In the genomic region with DNA sequence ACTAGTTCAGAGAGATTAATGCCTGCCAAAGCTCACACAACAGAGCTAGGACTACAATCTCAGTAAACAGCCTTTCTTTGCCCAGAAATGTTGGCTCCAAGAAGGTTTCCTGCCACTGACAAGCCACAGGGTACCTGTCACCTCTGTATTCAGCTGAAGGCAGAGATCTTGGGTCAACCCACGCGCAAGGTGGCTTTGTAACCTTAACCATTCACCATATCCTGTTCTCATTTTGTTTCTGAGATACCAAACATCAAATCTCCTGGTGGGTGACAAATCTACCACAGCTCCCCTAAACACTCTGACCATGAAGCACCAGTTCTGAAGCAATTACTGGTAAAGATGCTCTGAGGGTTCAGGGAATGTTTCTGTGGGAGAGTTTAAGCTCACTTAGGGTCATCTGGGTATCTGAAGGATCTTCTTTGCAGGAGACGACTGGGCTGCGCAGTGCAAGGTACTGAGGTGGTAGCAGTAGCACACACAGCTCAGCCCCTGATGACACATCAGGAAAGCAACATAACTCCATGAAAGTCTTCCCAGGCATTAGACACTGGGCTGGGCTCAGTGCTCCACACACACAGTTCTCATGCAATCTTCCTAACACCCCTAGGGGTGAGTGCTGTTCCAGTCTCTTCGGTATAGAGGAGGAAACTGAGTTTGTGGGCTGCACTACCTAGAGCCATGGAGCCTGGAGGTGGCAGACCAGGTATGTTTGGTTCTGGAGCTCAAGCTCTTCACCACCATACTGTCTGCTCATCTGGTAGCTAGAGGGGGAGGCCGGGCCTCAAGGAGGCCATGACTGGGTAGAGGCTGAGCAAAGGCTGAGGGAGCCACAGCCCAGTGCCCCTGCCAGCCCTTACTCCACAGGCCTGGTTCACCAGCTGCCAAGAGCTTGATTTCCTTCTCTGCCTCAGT, we compare ENCODE assay signal across 15 cellular contexts. TPM values are rescaled to one million over a fixed set of nuclear protein-coding genes. Genes with fewer than 3 reads are reported as not detected.
DNase-seq lines count a peak whose midpoint lies in the region; ATAC-seq and TF ChIP-seq lines count a peak whose summit lies in the region.
"Had no signal": no experiment of that assay in that cellular context is flagged by ENCODE, and none has a peak within 500 bp of the region (broad histone marks: within the 10 kb centered on the region; RNA-seq: fewer than 3 reads in every experiment).

No MANE protein-coding gene starts in this region.

- peak overlapping the region; percentile 83 for H3K27ac Mint-ChIP-seq in T-helper 17 cell

- peaks cover 10% of the 10 kb centered on the region for H3K36me3 Mint-ChIP-seq in T-helper 17 cell (ENCODE audit: low read depth)

- H3K4me1 ChIP-seq in lower lobe of right lung = no peaks in the 10 kb centered on the region
- H3K4me1 ChIP-seq: foreskin keratinocyte had no signal

- ATAC-seq in T-helper 17 cell (peak; percentile 92), lower lobe of right lung (peak; percentile 28 to 30), SK-N-SH treated with all-trans-retinoic acid at 6 μM for 48 hours (no peak)
- ATAC-seq: foreskin keratinocyte had no signal

- H3K27me3 Mint-ChIP-seq in T-helper 17 cell = no peaks in the 10 kb centered on the region

- no peak for DNase-seq in T-helper 17 cell
- peak; percentile 51 for DNase-seq in activated T-cell treated with anti-CD3 and anti-CD28 coated beads for 48 hours (ENCODE audit: low read depth)
- DNase-seq in lower lobe of right lung = no peak
- peak; percentile 48 to 56 for DNase-seq in stimulated activated CD8-positive, alpha-beta memory T cell treated with anti-CD3 and anti-CD28 coated beads, Interleukin-7, amount 100 ng/mL, for 4 hours (ENCODE audit: low read depth in 2 of 2)
- no peak for DNase-seq in NCI-H82 treated with DMSO at 0.1 percent for 48 hours (lab: John Stamatoyannopoulos, UW; ENCODE audit: unreplicated experiment)
- no peak for DNase-seq in NCI-H1417 treated with DMSO at 0.1 percent for 48 hours (lab: John Stamatoyannopoulos, UW)
- no peak for DNase-seq in NCI-H774 (lab: John Stamatoyannopoulos, UW)
- DNase-seq: COR-L47, foreskin keratinocyte, HCEC 1CT, NCI-H345, posterior cingulate gyrus, SIG-M5 had no signal

- TF ChIP-seq CTCF in lower lobe of right lung (IDR thresholded peaks at IDR 0.05) = no peak

- H3K9me3 ChIP-seq in T-helper 17 cell (ENCODE audit: control insufficient read depth, low read length, poor library complexity, severe bottlenecking) (no peaks in the 10 kb centered on the region), lower lobe of right lung (no peaks in the 10 kb centered on the region)

- H3K4me1 Mint-ChIP-seq in T-helper 17 cell = peaks cover 34% of the 10 kb centered on the region

- H3K36me3 ChIP-seq in lower lobe of right lung = peaks cover 100% of the 10 kb centered on the region

- intact Hi-C loops in lower lobe of right lung (cut with DNase I) = no loop called here

- H3K27me3 ChIP-seq in lower lobe of right lung (ENCODE audit: low read depth) = no peaks in the 10 kb centered on the region
- H3K27me3 ChIP-seq: foreskin keratinocyte had no signal

- H3K27ac ChIP-seq in lower lobe of right lung = peak overlapping the region; percentile 47
- H3K27ac ChIP-seq: foreskin keratinocyte, KMS-11 had no signal

- H3K4me3 ChIP-seq in lower lobe of right lung = no peak overlapping the region

- H3K4me3 Mint-ChIP-seq in T-helper 17 cell = peak overlapping the region; percentile 31

TF ChIP-seq in SK-N-SH treated with all-trans-retinoic acid at 6 μM for 48 hours, 23 proteins besides CTCF, POLR2A, EP300 and RAD21:
- TF ChIP-seq, protein P1, sequence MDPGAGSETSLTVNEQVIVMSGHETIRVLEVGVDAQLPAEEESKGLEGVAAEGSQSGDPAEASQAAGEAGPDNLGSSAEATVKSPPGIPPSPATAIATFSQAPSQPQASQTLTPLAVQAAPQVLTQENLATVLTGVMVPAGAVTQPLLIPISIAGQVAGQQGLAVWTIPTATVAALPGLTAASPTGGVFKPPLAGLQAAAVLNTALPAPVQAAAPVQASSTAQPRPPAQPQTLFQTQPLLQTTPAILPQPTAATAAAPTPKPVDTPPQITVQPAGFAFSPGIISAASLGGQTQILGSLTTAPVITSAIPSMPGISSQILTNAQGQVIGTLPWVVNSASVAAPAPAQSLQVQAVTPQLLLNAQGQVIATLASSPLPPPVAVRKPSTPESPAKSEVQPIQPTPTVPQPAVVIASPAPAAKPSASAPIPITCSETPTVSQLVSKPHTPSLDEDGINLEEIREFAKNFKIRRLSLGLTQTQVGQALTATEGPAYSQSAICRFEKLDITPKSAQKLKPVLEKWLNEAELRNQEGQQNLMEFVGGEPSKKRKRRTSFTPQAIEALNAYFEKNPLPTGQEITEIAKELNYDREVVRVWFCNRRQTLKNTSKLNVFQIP (CRISPR knock-in tag; IDR thresholded peaks at IDR 0.05; ENCODE audit: borderline replicate concordance, low read depth) = no peak
- TF ChIP-seq GLIS3 (CRISPR knock-in tag; IDR thresholded peaks at IDR 0.05) (no peak), ESRRG (CRISPR knock-in tag; IDR thresholded peaks at IDR 0.05) (no peak), BACH2 (CRISPR knock-in tag; IDR thresholded peaks at IDR 0.05; ENCODE audit: borderline replicate concordance) (no peak), ZNF565 (CRISPR knock-in tag; conservative IDR thresholded peaks at IDR 0.05; ENCODE audit: low read depth) (no peak), TCF4 (CRISPR knock-in tag; IDR thresholded peaks at IDR 0.05; ENCODE audit: borderline replicate concordance) (no peak), ZNF8 (CRISPR knock-in tag; IDR thresholded peaks at IDR 0.05) (no peak), TOX (CRISPR knock-in tag; IDR thresholded peaks at IDR 0.05; ENCODE audit: borderline replicate concordance) (no peak), TSHZ2 (CRISPR knock-in tag; IDR thresholded peaks at IDR 0.05) (no peak), PPARA (CRISPR knock-in tag; IDR thresholded peaks at IDR 0.05; ENCODE audit: borderline replicate concordance) (no peak), OSR1 (CRISPR knock-in tag; IDR thresholded peaks at IDR 0.05) (no peak)
- TF ChIP-seq, protein P2, sequence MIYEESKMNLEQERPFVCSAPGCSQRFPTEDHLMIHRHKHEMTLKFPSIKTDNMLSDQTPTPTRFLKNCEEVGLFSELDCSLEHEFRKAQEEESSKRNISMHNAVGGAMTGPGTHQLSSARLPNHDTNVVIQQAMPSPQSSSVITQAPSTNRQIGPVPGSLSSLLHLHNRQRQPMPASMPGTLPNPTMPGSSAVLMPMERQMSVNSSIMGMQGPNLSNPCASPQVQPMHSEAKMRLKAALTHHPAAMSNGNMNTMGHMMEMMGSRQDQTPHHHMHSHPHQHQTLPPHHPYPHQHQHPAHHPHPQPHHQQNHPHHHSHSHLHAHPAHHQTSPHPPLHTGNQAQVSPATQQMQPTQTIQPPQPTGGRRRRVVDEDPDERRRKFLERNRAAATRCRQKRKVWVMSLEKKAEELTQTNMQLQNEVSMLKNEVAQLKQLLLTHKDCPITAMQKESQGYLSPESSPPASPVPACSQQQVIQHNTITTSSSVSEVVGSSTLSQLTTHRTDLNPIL (CRISPR knock-in tag; IDR thresholded peaks at IDR 0.05; ENCODE audit: low read depth) = no peak
TF ChIP-seq in SK-N-SH treated with all-trans-retinoic acid at 6 μM for 48 hours: peak in this region for 0.

RNA-seq across cellular contexts. Expression of gene CXCR6, which starts 7.7 kb away (rescaled TPM):
- 1 to 10 TPM; 2.0 to 4.4 TPM for total RNA-seq in T-helper 17 cell
- total RNA-seq in lower lobe of right lung = 4.3 TPM
- total RNA-seq: foreskin keratinocyte had no signal

RNA-seq across cellular contexts. Expression of gene FYCO1, which starts 44.7 kb away (rescaled TPM):
- total RNA-seq in T-helper 17 cell (10 to 100 TPM; 27.3 to 32.6 TPM), lower lobe of right lung (40.9 TPM)

Comparison
In these comparisons a context has a peak if more than half of its experiments do, and no peak if none do; other contexts are left out.
1. DNase-seq: peak in activated T-cell treated with anti-CD3 and anti-CD28 coated beads for 48 hours (single experiment) and stimulated activated CD8-positive, alpha-beta memory T cell treated with anti-CD3 and anti-CD28 coated beads, Interleukin-7, amount 100 ng/mL, for 4 hours (2 of 2); none in T-helper 17 cell (0 of 3), lower lobe of right lung (single experiment), NCI-H82 treated with DMSO at 0.1 percent for 48 hours (single experiment), NCI-H1417 treated with DMSO at 0.1 percent for 48 hours (single experiment) and NCI-H774 (single experiment).